In genomic region chr4:8736083-8736825, GRCh38 we compare ENCODE assay signal across 19 cellular contexts.
DNase-seq lines count a peak whose midpoint lies in the region; ATAC-seq lines count a peak whose summit lies in the region.
"Had no signal": no experiment of that assay in that cellular context is flagged by ENCODE, and none has a peak within 500 bp of the region (broad histone marks: within the 10 kb centered on the region; RNA-seq: fewer than 3 reads in every experiment).

No MANE protein-coding gene starts in this region.

- ATAC-seq in activated CD8-positive, alpha-beta memory T cell treated with anti-CD3 and anti-CD28 coated beads, Interleukin-2, amount 10 ng/mL, durations not matched to agents 7 days and 5 days, result no peak
- ATAC-seq in HG03439 (IDR thresholded peaks at IDR 0.05; ENCODE audit: unreplicated experiment) (no peak), HG03108 (IDR thresholded peaks at IDR 0.05; ENCODE audit: unreplicated experiment) (no peak)
- ATAC-seq: HepG2, T-helper 17 cell had no signal

- CTCF ChIA-PET in activated CD8-positive, alpha-beta memory T cell treated with anti-CD3 and anti-CD28 coated beads, Interleukin-2, amount 10 ng/mL, durations not matched to agents 7 days and 5 days (lab: Charles Lee), result no interaction called here

- H3K27me3 Mint-ChIP-seq in activated CD8-positive, alpha-beta memory T cell treated with anti-CD3 and anti-CD28 coated beads, Interleukin-2, amount 10 ng/mL, durations not matched to agents 7 days and 5 days, result no peaks in the 10 kb centered on the region
- H3K27me3 Mint-ChIP-seq: CD4-positive, CD25-positive, alpha-beta regulatory T cell; T-helper 17 cell had no signal

- peaks cover 7% of the 10 kb centered on the region for H3K9me3 Mint-ChIP-seq in activated CD8-positive, alpha-beta memory T cell treated with anti-CD3 and anti-CD28 coated beads, Interleukin-2, amount 10 ng/mL, durations not matched to agents 7 days and 5 days (ENCODE audit: low read depth)

- no peaks in the 10 kb centered on the region for H3K36me3 Mint-ChIP-seq in activated CD8-positive, alpha-beta memory T cell treated with anti-CD3 and anti-CD28 coated beads, Interleukin-2, amount 10 ng/mL, durations not matched to agents 7 days and 5 days
- H3K36me3 Mint-ChIP-seq: CD4-positive, CD25-positive, alpha-beta regulatory T cell had no signal

- no peak overlapping the region for H3K27ac Mint-ChIP-seq in activated CD8-positive, alpha-beta memory T cell treated with anti-CD3 and anti-CD28 coated beads, Interleukin-2, amount 10 ng/mL, durations not matched to agents 7 days and 5 days
- H3K27ac Mint-ChIP-seq: T-helper 17 cell had no signal

- peak; percentile 19 for DNase-seq in activated CD8-positive, alpha-beta memory T cell treated with anti-CD3 and anti-CD28 coated beads for 24 hours
- no peak for DNase-seq in activated CD8-positive, alpha-beta memory T cell treated with anti-CD3 and anti-CD28 coated beads, Interleukin-2, amount 10 ng/mL, durations not matched to agents 7 days and 5 days
- DNase-seq in M059J (ENCODE audit: low read depth), result peak; percentile 34
- DNase-seq in iPS-NIHi7 (ENCODE audit: extremely low spot score), result peak; percentile 7
- no peak for DNase-seq in RKO (ENCODE audit: low spot score)
- DNase-seq in SKM-1 treated with dmso at 0.1 percent for 144 hours (lab: John Stamatoyannopoulos, UW; ENCODE audit: unreplicated experiment), result no peak
- DNase-seq: 8988T; Calu3; CD4-positive, CD25-positive, alpha-beta regulatory T cell; GM23248; NCI-H1417; NCI-H2029 treated with DMSO at 0.1 percent for 48 hours; NCI-H524; NK-92 treated with Interleukin-12 subunit alpha and Interleukin-12 subunit beta, amount 100 ng/mL, for 24 hours; PC-9; T-helper 17 cell had no signal

- H3K4me3 Mint-ChIP-seq in activated CD8-positive, alpha-beta memory T cell treated with anti-CD3 and anti-CD28 coated beads, Interleukin-2, amount 10 ng/mL, durations not matched to agents 7 days and 5 days, result no peak overlapping the region
- H3K4me3 Mint-ChIP-seq: CD4-positive, CD25-positive, alpha-beta regulatory T cell; T-helper 17 cell had no signal

- no peaks in the 10 kb centered on the region for H3K4me1 Mint-ChIP-seq in activated CD8-positive, alpha-beta memory T cell treated with anti-CD3 and anti-CD28 coated beads, Interleukin-2, amount 10 ng/mL, durations not matched to agents 7 days and 5 days
- H3K4me1 Mint-ChIP-seq: CD4-positive, CD25-positive, alpha-beta regulatory T cell; T-helper 17 cell had no signal

Comparison
In these comparisons a context has a peak if more than half of its experiments do, and no peak if none do; other contexts are left out.
1. DNase-seq: peak in activated CD8-positive, alpha-beta memory T cell treated with anti-CD3 and anti-CD28 coated beads for 24 hours (single experiment), M059J (single experiment) and iPS-NIHi7 (single experiment); none in activated CD8-positive, alpha-beta memory T cell treated with anti-CD3 and anti-CD28 coated beads, Interleukin-2, amount 10 ng/mL, durations not matched to agents 7 days and 5 days (single experiment), RKO (single experiment) and SKM-1 treated with dmso at 0.1 percent for 144 hours (single experiment).